Comparison of ENCODE assay signal across 8 cellular contexts in genomic region chr12:45214739-45215418, GRCh38.
DNase-seq lines count a peak whose midpoint lies in the region; ATAC-seq lines count a peak whose summit lies in the region.

No MANE protein-coding gene starts in this region.

- ATAC-seq in HG03139 (IDR thresholded peaks at IDR 0.05; ENCODE audit: unreplicated experiment): no peak
- no peak for ATAC-seq in GM18868 (IDR thresholded peaks at IDR 0.05; ENCODE audit: unreplicated experiment)

- DNase-seq in Kasumi-1 (lab: John Stamatoyannopoulos, UW): peak; percentile 42 to 54
- DNase-seq in caudate nucleus (lab: John Stamatoyannopoulos, UW): no peak
- DNase-seq in HUDEP-2 (lab: John Stamatoyannopoulos, UW; ENCODE audit: unreplicated experiment in 76 of 76): no peak
- DNase-seq in posterior cingulate gyrus: no peak

- H3K36me3 ChIP-seq in BLaER1: no peaks in the 10 kb centered on the region
- H3K36me3 ChIP-seq in mucosa of rectum (ENCODE audit: control insufficient read depth in 2 of 2, insufficient read depth in 2 of 2, low read length in 2 of 2): no peaks in the 10 kb centered on the region

- H3K9me3 ChIP-seq in BLaER1 (no peaks in the 10 kb centered on the region), mucosa of rectum (ENCODE audit: control insufficient read depth in 2 of 2, low read length in 2 of 2) (no peaks in the 10 kb centered on the region)

- H3K4me2 ChIP-seq in BLaER1: peak overlapping the region; percentile 88

- H3K27ac ChIP-seq in BLaER1 (peak overlapping the region; percentile 91), caudate nucleus (ENCODE audit: low read depth, low read length) (peak overlapping the region; percentile 6), mucosa of rectum (ENCODE audit: low read depth in 2 of 2, low read length in 2 of 2) (peak overlapping the region; percentile 86 to 88)

- H3K4me3 ChIP-seq in BLaER1 (peak overlapping the region; percentile 95), mucosa of rectum (ENCODE audit: low read length in 2 of 2) (peak overlapping the region; percentile 83 to 96)

- intact Hi-C loops in posterior cingulate gyrus (cut with DNase I): loop anchor here (5.0 to 10.0 kb wide), 2 partner anchors 90 to 512 kb away; partner anchors contain the start of gene ARID2

- H3K4me1 ChIP-seq in BLaER1 (peaks cover 40% of the 10 kb centered on the region), mucosa of rectum (ENCODE audit: control insufficient read depth in 2 of 2, insufficient read depth in 2 of 2, low read length in 2 of 2) (peaks cover 0 to 7% of the 10 kb centered on the region in 2 donors)

- H3K27me3 ChIP-seq in BLaER1 (no peaks in the 10 kb centered on the region), mucosa of rectum (ENCODE audit: control insufficient read depth in 2 of 2, insufficient read depth in 2 of 2, low read length in 2 of 2) (no peaks in the 10 kb centered on the region)

- H3K9ac ChIP-seq in BLaER1 (peak overlapping the region; percentile 92), mucosa of rectum (ENCODE audit: low read depth in 1 of 2, low read length in 2 of 2) (peak overlapping the region; percentile 77 to 81)

- peaks cover 32% of the 10 kb centered on the region for H4K20me1 ChIP-seq in BLaER1

Comparison
In these comparisons a context has a peak if more than half of its experiments do, and no peak if none do; other contexts are left out.
1. H3K27ac ChIP-seq: peak in every context shown above with its lines; median percentile 91 in BLaER1; 87 in mucosa of rectum; 6 in caudate nucleus.
2. DNase-seq: peak in Kasumi-1 (2 of 2); none in caudate nucleus (0 of 61), HUDEP-2 (0 of 76) and posterior cingulate gyrus (0 of 10).